Comparison of ENCODE assay signal across 8 cellular contexts in the genomic region with DNA sequence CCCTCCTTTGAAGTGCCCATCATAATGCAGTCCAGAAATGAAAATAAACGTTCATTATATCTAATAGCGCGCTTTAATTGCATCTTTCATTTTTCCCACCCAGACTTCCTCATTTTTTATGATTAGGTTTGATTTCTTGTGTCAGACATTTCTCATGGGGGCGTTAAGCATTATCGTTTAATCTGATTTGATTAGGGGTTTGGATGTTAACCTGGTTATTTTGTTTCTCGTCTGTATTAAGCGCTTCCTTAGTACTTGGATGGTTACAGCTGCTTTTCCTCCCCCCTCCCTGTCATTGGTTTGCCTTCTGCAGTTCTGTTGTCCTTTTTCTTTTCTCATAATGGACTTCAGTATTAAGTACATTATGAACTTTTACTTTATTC. TPM values are rescaled to one million over a fixed set of nuclear protein-coding genes. Genes with fewer than 3 reads are reported as not detected.
DNase-seq lines count a peak whose midpoint lies in the region; ATAC-seq and TF ChIP-seq lines count a peak whose summit lies in the region.

No MANE protein-coding gene starts in this region.

- WGBS in right lobe of liver (ENCODE audit: insufficient coverage, low coverage, low lambda C conversion rate, missing lambda C conversion rate): 3% methylated on average over 7 of the region's 7 CpGs

- no peak for DNase-seq in cardiac muscle cell (ENCODE audit: low read depth in 1 of 2, low spot score in 1 of 2)
- DNase-seq in cardiac septum (ENCODE audit: low spot score): no peak
- no peak for DNase-seq in right lobe of liver
- DNase-seq in upper lobe of right lung: no peak
- no peak for DNase-seq in DMS153 (lab: John Stamatoyannopoulos, UW)

- H3K27ac ChIP-seq in cardiac muscle cell (peak overlapping the region; percentile 95), angular gyrus (ENCODE audit: low read depth, low read length) (peak overlapping the region; percentile 100), right lobe of liver (peak overlapping the region; percentile 96 to 99 (median 96)), upper lobe of right lung (peak overlapping the region; percentile 98)

- H3K4me1 ChIP-seq in cardiac muscle cell (ENCODE audit: low read depth): peaks cover 26% of the 10 kb centered on the region
- peaks cover 0 to 32% (median 12%) of the 10 kb centered on the region in 4 donors for H3K4me1 ChIP-seq in right lobe of liver
- H3K4me1 ChIP-seq in upper lobe of right lung: peaks cover 43% of the 10 kb centered on the region

- H3K36me3 ChIP-seq in cardiac muscle cell: peaks cover 30% of the 10 kb centered on the region
- H3K36me3 ChIP-seq in right lobe of liver: peaks cover 0 to 43% (median 12%) of the 10 kb centered on the region in 4 donors
- H3K36me3 ChIP-seq in upper lobe of right lung: peaks cover 43% of the 10 kb centered on the region

- intact Hi-C loops in cardiac septum (cut with DNase I): no loop called here
- intact Hi-C loops in right lobe of liver (cut with DNase I): no loop called here
- intact Hi-C loops in upper lobe of right lung (cut with DNase I): no loop called here

- H3K4me3 ChIP-seq in cardiac muscle cell (peak overlapping the region; percentile 90), right lobe of liver (peak overlapping the region; percentile 95 to 100 (median 97)), upper lobe of right lung (peak overlapping the region; percentile 95)

- no peaks in the 10 kb centered on the region for H3K27me3 ChIP-seq in cardiac muscle cell
- no peaks in the 10 kb centered on the region for H3K27me3 ChIP-seq in right lobe of liver
- no peaks in the 10 kb centered on the region for H3K27me3 ChIP-seq in upper lobe of right lung

- H3K9me3 ChIP-seq in cardiac muscle cell (ENCODE audit: low read depth) (no peaks in the 10 kb centered on the region), right lobe of liver (no peaks in the 10 kb centered on the region), upper lobe of right lung (no peaks in the 10 kb centered on the region)

- TF ChIP-seq POLR2A in right lobe of liver (IDR thresholded peaks at IDR 0.05): no peak

- TF ChIP-seq CTCF in cardiac muscle cell (IDR thresholded peaks at IDR 0.05; ENCODE audit: low read depth, low read length) (no peak), right lobe of liver (IDR thresholded peaks at IDR 0.05) (no peak), upper lobe of right lung (IDR thresholded peaks at IDR 0.05) (no peak)

- no peak for ATAC-seq in right lobe of liver
- no peak for ATAC-seq in upper lobe of right lung
- ATAC-seq in HG03460 (IDR thresholded peaks at IDR 0.05; ENCODE audit: unreplicated experiment): no peak
- no peak for ATAC-seq in GM18517 (IDR thresholded peaks at IDR 0.05; ENCODE audit: unreplicated experiment)

RNA-seq across cellular contexts. Expression of gene MFSD11, which starts 0.5 kb away (rescaled TPM):
- 45.8 and 69.2 TPM in 2 replicates for total RNA-seq in cardiac muscle cell
- polyA plus RNA-seq in cardiac muscle cell: 55.6 and 68.1 TPM in 2 replicates
- total RNA-seq in cardiac septum: 27.0 TPM
- 10 to 100 TPM in 5 of 6 experiments, 1 to 10 TPM in 1; 8.5 to 16.3 (median 15.3) TPM for total RNA-seq in right lobe of liver
- 32.3 TPM for total RNA-seq in upper lobe of right lung

RNA-seq across cellular contexts. Expression of gene SRSF2, which starts 1.3 kb away (rescaled TPM):
- total RNA-seq in cardiac muscle cell (398 and 520 TPM in 2 replicates), cardiac septum (98.0 TPM), right lobe of liver (100 to 1,000 TPM in 1 of 6 experiments, 10 to 100 TPM in 5; 62.4 to 106 (median 86.0) TPM), upper lobe of right lung (145 TPM)
- polyA plus RNA-seq in cardiac muscle cell: 217 and 265 TPM in 2 replicates

RNA-seq across cellular contexts. Expression of gene METTL23, which starts 11.8 kb away (rescaled TPM):
- total RNA-seq in cardiac muscle cell (47.6 and 62.0 TPM in 2 replicates), cardiac septum (21.4 TPM), right lobe of liver (10 to 100 TPM; 16.0 to 25.0 (median 18.7) TPM), upper lobe of right lung (31.6 TPM)
- polyA plus RNA-seq in cardiac muscle cell: 77.9 and 83.0 TPM in 2 replicates

RNA-seq across cellular contexts. Expression of gene JMJD6, which starts 12.1 kb away (rescaled TPM):
- total RNA-seq in cardiac muscle cell: 23.5 and 25.1 TPM in 2 replicates
- 25.3 and 33.6 TPM in 2 replicates for polyA plus RNA-seq in cardiac muscle cell
- total RNA-seq in cardiac septum: 60.7 TPM
- total RNA-seq in right lobe of liver: 10 to 100 TPM in 5 of 6 experiments, 1 to 10 TPM in 1; 10.0 to 15.8 (median 11.1) TPM
- total RNA-seq in upper lobe of right lung: 29.6 TPM

RNA-seq across cellular contexts. Expression of gene MXRA7, which starts 27.7 kb away (rescaled TPM):
- total RNA-seq in cardiac muscle cell: 101 and 123 TPM in 2 replicates
- 164 and 178 TPM in 2 replicates for polyA plus RNA-seq in cardiac muscle cell
- total RNA-seq in cardiac septum: 666 TPM
- total RNA-seq in right lobe of liver: 10 to 100 TPM in 5 of 6 experiments, 1 to 10 TPM in 1; 7.7 to 25.4 (median 15.3) TPM
- 159 TPM for total RNA-seq in upper lobe of right lung
